23 cellular contexts compared by ENCODE assay signal in genomic region chr1:38114633-38115032, GRCh38.
"Had no signal": no experiment of that assay in that cellular context is flagged by ENCODE, and none has a peak within 500 bp of the region (broad histone marks: within the 10 kb centered on the region; RNA-seq: fewer than 3 reads in every experiment).

No MANE protein-coding gene starts in this region.

- H3K4me1 ChIP-seq: heart left ventricle, sigmoid colon had no signal

- H3K27me3 ChIP-seq: brain microvascular endothelial cell, esophagus muscularis mucosa, sigmoid colon, testis, vagina had no signal

- H3K36me3 ChIP-seq: brain microvascular endothelial cell, esophagus muscularis mucosa, heart left ventricle, sigmoid colon, spleen, vagina had no signal

- H3K9me3 ChIP-seq: sigmoid colon, testis, vagina had no signal

- H3K4me3 ChIP-seq: esophagus muscularis mucosa, heart left ventricle, sigmoid colon, spleen, testis, vagina had no signal

- DNase-seq: activated B cell treated with CpG ODN at 0.5 μM for 24 hours; activated CD4-positive, alpha-beta T cell treated with anti-CD3 and anti-CD28 coated beads for 4 hours; activated CD4-positive, alpha-beta T cell treated with anti-CD3 and anti-CD28 coated beads, Interleukin-2, amount 50 U/mL, for 48 hours; activated naive CD4-positive, alpha-beta T cell treated with Interleukin-2 at 50 U/mL for 16 hours; activated naive CD8-positive, alpha-beta T cell treated with anti-CD3 and anti-CD28 coated beads, Interleukin-2, amount 10 ng/mL, durations not matched to agents 7 days and 5 days; amniotic stem cell; brain microvascular endothelial cell; dermis blood vessel endothelial cell; effector memory CD4-positive, alpha-beta T cell; heart left ventricle; islet precursor cell; left colon; nephron progenitor cell; retina; sigmoid colon; spleen; stimulated activated CD4-positive, alpha-beta T cell treated with anti-CD3 and anti-CD28 coated beads, Interleukin-4, amount 100 ng/mL, for 1 hour; stimulated activated naive CD4-positive, alpha-beta T cell; T-helper 1 cell; T-helper 9 cell had no signal

- H3K27ac ChIP-seq: brain microvascular endothelial cell, esophagus muscularis mucosa, heart left ventricle, sigmoid colon, spleen, testis, vagina had no signal
